ENCODE assay signal across 19 cellular contexts in genomic region chr1:237171564-237172485, GRCh38.
DNase-seq lines count a peak whose midpoint lies in the region; ATAC-seq, FAIRE-seq and TF ChIP-seq lines count a peak whose summit lies in the region.
"Had no signal": no experiment of that assay in that cellular context is flagged by ENCODE, and none has a peak within 500 bp of the region (broad histone marks: within the 10 kb centered on the region; RNA-seq: fewer than 3 reads in every experiment).

No MANE protein-coding gene starts in this region.

- no peaks in the 10 kb centered on the region for H3K36me3 ChIP-seq in lower lobe of right lung
- H3K36me3 ChIP-seq: MG63 had no signal

- H3K4me1 ChIP-seq in lower lobe of right lung: no peaks in the 10 kb centered on the region
- H3K4me1 ChIP-seq: A549 had no signal

- no peak overlapping the region for H3K4me3 ChIP-seq in lower lobe of right lung
- H3K4me3 ChIP-seq: A549, MG63 had no signal

- H3K27ac ChIP-seq in lower lobe of right lung: no peak overlapping the region
- H3K27ac ChIP-seq: A549, C4-2B had no signal

- H3K27me3 ChIP-seq in lower lobe of right lung (ENCODE audit: low read depth): no peaks in the 10 kb centered on the region
- H3K27me3 ChIP-seq: MG63 had no signal

- peak; percentile 84 for FAIRE-seq in islet of Langerhans (lab: Jason Lieb, UNC)
- FAIRE-seq: A549, H54 had no signal

- ATAC-seq in left ventricle myocardium superior: peak; percentile 1
- ATAC-seq in Right ventricle myocardium superior (ENCODE audit: poor library complexity): no peak
- no peak for ATAC-seq in GM21529 (IDR thresholded peaks at IDR 0.05; ENCODE audit: unreplicated experiment)
- ATAC-seq in lower lobe of right lung: no peak
- ATAC-seq: A549 had no signal

- DNase-seq in left ventricle myocardium superior (no peak), Right ventricle myocardium superior (no peak), astrocyte of the hippocampus (ENCODE audit: low read depth, low spot score) (peak; percentile 6), lower lobe of right lung (no peak), activated gamma-delta T cell treated with Interleukin-2 at 50 U/mL for 16 hours (no peak)
- DNase-seq: EL; IMR-90; Karpas-422; MG63; NCI-H1092 treated with DMSO at 0.1 percent for 48 hours; NCI-H187; NCI-H526 treated with DMSO at 0.1 percent for 48 hours; NK-92 treated with Interleukin-12 subunit alpha and Interleukin-12 subunit beta, amount 100 ng/mL, for 24 hours; SHP77 treated with DMSO at 0.1 percent for 48 hours had no signal

- TF ChIP-seq CTCF in lower lobe of right lung (IDR thresholded peaks at IDR 0.05): no peak

- intact Hi-C loops in left ventricle myocardium superior (cut with micrococcal nuclease): no loop called here
- intact Hi-C loops in Right ventricle myocardium superior (cut with DNase I): no loop called here
- intact Hi-C loops in lower lobe of right lung (cut with DNase I): no loop called here

- H3K9me3 ChIP-seq in lower lobe of right lung: no peaks in the 10 kb centered on the region
- H3K9me3 ChIP-seq: A549, MG63 had no signal
